Comparison of ENCODE assay signal across 8 cellular contexts in the genomic region with DNA sequence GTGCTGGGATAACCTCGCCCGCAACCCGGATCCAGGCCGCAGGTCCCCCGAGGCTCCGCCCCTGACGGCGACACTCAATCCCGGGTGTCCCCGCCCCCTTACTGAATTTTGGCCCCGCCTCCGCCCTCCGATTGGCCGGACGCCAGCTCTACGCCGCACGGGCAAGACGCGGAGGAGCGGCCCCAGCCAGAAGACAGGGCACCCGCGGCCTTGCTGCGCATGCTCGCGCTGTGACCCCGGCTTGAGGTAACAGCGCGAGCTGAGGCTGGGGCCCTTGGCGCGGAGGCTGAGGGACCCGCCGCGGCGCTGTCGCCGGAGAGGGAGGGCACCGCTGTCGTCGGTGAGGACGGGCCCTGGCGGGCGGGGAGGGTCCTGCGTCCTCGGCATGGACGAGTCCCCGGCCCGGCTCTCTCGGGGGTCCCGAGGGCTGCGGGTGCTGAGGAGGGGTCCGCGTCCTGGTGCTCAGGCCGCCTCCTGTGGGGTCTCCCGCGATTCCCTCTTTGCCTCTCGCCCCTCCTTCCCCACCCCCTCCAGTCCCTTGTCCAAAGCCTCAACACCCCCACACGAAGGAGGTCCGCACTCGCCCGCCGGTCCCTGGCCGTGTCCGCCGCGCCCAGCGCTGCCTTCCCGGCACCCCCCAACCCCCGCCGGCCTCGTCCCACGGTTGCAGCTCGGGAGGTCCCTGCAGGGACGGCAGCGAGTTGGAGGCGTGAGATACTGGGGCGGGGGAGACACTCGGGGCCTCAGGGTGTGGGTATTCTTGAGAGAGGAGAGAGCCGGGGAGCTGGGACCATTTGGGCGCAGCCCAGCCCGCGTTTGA. TPM values are rescaled to one million over a fixed set of nuclear protein-coding genes. Genes with fewer than 3 reads are reported as not detected.
DNase-seq lines count a peak whose midpoint lies in the region; ATAC-seq, FAIRE-seq and TF ChIP-seq lines count a peak whose summit lies in the region.

A gene with protein sequence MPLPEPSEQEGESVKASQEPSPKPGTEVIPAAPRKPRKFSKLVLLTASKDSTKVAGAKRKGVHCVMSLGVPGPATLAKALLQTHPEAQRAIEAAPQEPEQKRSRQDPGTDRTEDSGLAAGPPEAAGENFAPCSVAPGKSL (plus strand): TSS at position 189 of the 820 bp plus-strand sequence. CDS start 13,235 bp downstream, outside the sequence.

- H3K9me3 ChIP-seq in psoas muscle, result no peaks in the 10 kb centered on the region

- intact Hi-C loops in left ventricle myocardium superior (cut with micrococcal nuclease) (no loop called here), psoas muscle (cut with DNase I) (no loop called here)

- peak; percentile 18 for TF ChIP-seq CTCF in psoas muscle (IDR thresholded peaks at IDR 0.05)

- H3K4me3 ChIP-seq in psoas muscle, result peak within 1 kb of the TSS; percentile 96

- no peaks in the 10 kb centered on the region for H3K4me1 ChIP-seq in psoas muscle

- no peaks in the 10 kb centered on the region for H3K36me3 ChIP-seq in psoas muscle (ENCODE audit: insufficient read depth in 1 of 2, low read depth in 1 of 2)

- H3K27me3 ChIP-seq in psoas muscle (ENCODE audit: insufficient read depth in 3 of 3, low read length in 2 of 3), result no peaks in the 10 kb centered on the region

- 0 to 1% (median 1%) methylated on average over 55 to 82 of the region's 82 CpGs for WGBS in psoas muscle, 3 donors

- peak within 1 kb of the TSS; percentile 80 for H3K27ac ChIP-seq in angular gyrus (ENCODE audit: low read depth, low read length)
- H3K27ac ChIP-seq in psoas muscle, result peak within 1 kb of the TSS; percentile 91

- peak; percentile 59 for FAIRE-seq in urothelium cell line (lab: Jason Lieb, UNC)

- ATAC-seq in GM18498 (IDR thresholded peaks at IDR 0.05; ENCODE audit: unreplicated experiment) (peak; percentile 77), HG02938 (IDR thresholded peaks at IDR 0.05; ENCODE audit: unreplicated experiment) (peak; percentile 71), left ventricle myocardium superior (peak; percentile 89), psoas muscle (peak; percentile 90 to 95 (median 94))

- DNase-seq in NCI-H187 (lab: John Stamatoyannopoulos, UW) (peak; percentile 98 to 100), T-helper 2 cell (peak; percentile 97 to 100 (median 99)), left ventricle myocardium superior (peak; percentile 99), psoas muscle (peak; percentile 98 to 99), urothelium cell line (ENCODE audit: low spot score) (peak; percentile 95)

RNA-seq across cellular contexts. Expression of the gene that starts here (rescaled TPM):
- total RNA-seq in left ventricle myocardium superior (28.6 TPM), psoas muscle (10 to 100 TPM; 14.1 to 15.7 (median 15.4) TPM)
- 10 to 100 TPM; 26.5 to 39.4 (median 35.5) TPM for polyA plus RNA-seq in psoas muscle

Comparison
In these comparisons a context has a peak if more than half of its experiments do, and no peak if none do; other contexts are left out.
1. Peak in every context shown above with its lines: DNase-seq, ATAC-seq, H3K4me3 ChIP-seq and H3K27ac ChIP-seq.